Comparison of ENCODE assay signal across 6 cellular contexts in genomic region chr11:42311944-42312343, GRCh38.
"Had no signal": no experiment of that assay in that cellular context is flagged by ENCODE, and none has a peak within 500 bp of the region (broad histone marks: within the 10 kb centered on the region; RNA-seq: fewer than 3 reads in every experiment).

No MANE protein-coding gene starts in this region.

- H3K9me3 ChIP-seq: HAP-1 had no signal

- H3K4me1 ChIP-seq: HAP-1 had no signal

- DNase-seq: IMR-90, KG1 had no signal

- H3K36me3 ChIP-seq: HAP-1 had no signal

- ATAC-seq: GM23338, HCT116, K562 had no signal

- H3K27ac Mint-ChIP-seq: GM23338 had no signal

- H3K4me1 Mint-ChIP-seq: GM23338 had no signal

- H3K4me2 ChIP-seq: GM23338 had no signal

- H3K4me3 ChIP-seq: GM23338, HAP-1, K562 had no signal

- H3K4me3 Mint-ChIP-seq: GM23338 had no signal
